Comparison of ENCODE assay signal across 8 cellular contexts in the genomic region with DNA sequence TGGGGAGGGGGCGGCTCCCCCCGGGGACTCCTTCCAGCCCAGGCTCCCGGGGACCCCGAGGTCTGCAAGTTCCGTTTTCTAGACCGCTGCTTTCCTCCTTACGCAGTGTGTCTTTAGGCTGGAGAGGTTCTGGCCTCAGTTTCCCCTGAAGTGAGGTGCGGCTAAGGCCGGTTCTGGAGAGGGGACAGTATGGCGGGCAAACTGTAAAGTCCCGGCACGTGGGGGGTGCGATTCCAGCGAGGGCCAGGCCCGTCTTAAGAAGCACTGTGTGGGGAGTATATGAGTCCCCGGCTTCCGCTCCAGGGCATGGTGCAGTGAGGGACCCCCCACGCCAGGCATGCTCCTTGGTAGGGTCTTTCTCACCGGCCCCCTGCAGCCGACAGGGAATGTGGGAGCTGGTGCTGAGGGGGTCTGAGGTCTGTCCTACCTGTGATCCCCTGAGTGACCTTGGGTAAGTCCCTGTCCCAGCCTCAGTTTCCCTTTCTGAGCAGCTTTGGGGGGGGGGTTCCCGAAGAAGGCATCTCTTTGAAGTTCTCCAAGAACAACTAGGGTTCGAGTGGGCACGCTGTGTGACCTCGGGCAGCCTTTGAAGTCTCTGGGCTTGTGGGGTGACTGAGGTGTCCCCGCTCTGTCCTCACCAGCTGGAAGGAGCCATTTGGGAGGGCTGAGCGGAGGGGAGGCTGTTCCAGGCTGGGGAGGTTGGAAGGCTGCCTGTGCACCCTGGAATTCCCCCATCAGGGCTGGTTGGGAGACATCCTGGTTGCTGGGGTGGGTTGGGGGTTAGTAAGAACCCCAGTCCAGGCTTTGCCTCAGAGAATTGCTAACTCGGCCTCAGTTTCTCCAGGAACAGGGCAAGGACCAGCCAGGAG. TPM values are rescaled to one million over a fixed set of nuclear protein-coding genes. Genes with fewer than 3 reads are reported as not detected.
DNase-seq lines count a peak whose midpoint lies in the region; ATAC-seq and TF ChIP-seq lines count a peak whose summit lies in the region.

No MANE protein-coding gene starts in this region.

- CTCF ChIA-PET in CD4-positive, alpha-beta T cell (lab: Charles Lee) = no interaction called here

- no peaks in the 10 kb centered on the region for H3K27me3 Mint-ChIP-seq in CD4-positive, alpha-beta T cell

- peak overlapping the region in 1 of 2 donors; percentile 32 for H3K9ac ChIP-seq in duodenal mucosa (ENCODE audit: low read depth in 1 of 2, low read length in 2 of 2)
- H3K9ac ChIP-seq in MM.1S (ENCODE audit: low read length) = no peak overlapping the region

- intact Hi-C loops in CD4-positive, alpha-beta T cell (cut with DNase I, micrococcal nuclease) = no loop called here

- H2AFZ ChIP-seq in MM.1S (ENCODE audit: low read length) = no peak overlapping the region

- TF ChIP-seq POLR2A in NB4 (IDR thresholded peaks at IDR 0.05; ENCODE audit: extremely low read depth, insufficient read length) = no peak

- H3K27ac ChIP-seq in CD4-positive, alpha-beta T cell (ENCODE audit: low read depth, low read length) = no peak overlapping the region
- H3K27ac ChIP-seq in duodenal mucosa (ENCODE audit: low read depth, low read length) (peak overlapping the region; percentile 14), neutrophil (peak overlapping the region; percentile 96), MM.1S (ENCODE audit: low read length) (no peak overlapping the region)

- H3K79me2 ChIP-seq in MM.1S (ENCODE audit: low read length) = no peaks in the 10 kb centered on the region

- no peaks in the 10 kb centered on the region for H3K9me3 ChIP-seq in CD4-positive, alpha-beta T cell (ENCODE audit: control insufficient read depth, low read length)
- H3K9me3 ChIP-seq in duodenal mucosa (ENCODE audit: control insufficient read depth in 1 of 2, low read length in 2 of 2) (no peaks in the 10 kb centered on the region), neutrophil (no peaks in the 10 kb centered on the region), MM.1S (replicated peaks; ENCODE audit: insufficient read depth, low read length) (no peaks in the 10 kb centered on the region)

- no peaks in the 10 kb centered on the region for H3K9me3 Mint-ChIP-seq in CD4-positive, alpha-beta T cell

- H3K4me3 Mint-ChIP-seq in CD4-positive, alpha-beta T cell = peak overlapping the region; percentile 83

- H3K4me1 Mint-ChIP-seq in CD4-positive, alpha-beta T cell (ENCODE audit: low read depth) = peaks cover 51% of the 10 kb centered on the region

- DNase-seq in CD4-positive, alpha-beta T cell = no peak
- no peak for DNase-seq in NB4 (ENCODE audit: low read depth)
- DNase-seq in H4 (ENCODE audit: low spot score) = no peak
- no peak for DNase-seq in NCI-H1105 treated with DMSO at 0.1 percent for 48 hours (lab: John Stamatoyannopoulos, UW)
- no peak for DNase-seq in DMS114 treated with DMSO at 0.1 percent for 48 hours (lab: John Stamatoyannopoulos, UW; ENCODE audit: unreplicated experiment)
- no peak for DNase-seq in MM.1S

- no peaks in the 10 kb centered on the region for H3F3A ChIP-seq in MM.1S (ENCODE audit: insufficient read depth, low read length)

- TF ChIP-seq CTCF in CD4-positive, alpha-beta T cell (IDR thresholded peaks at IDR 0.05) = no peak
- TF ChIP-seq CTCF in NB4 (IDR thresholded peaks at IDR 0.05; ENCODE audit: low read depth, low read length) (no peak), neutrophil (IDR thresholded peaks at IDR 0.05) (no peak), MM.1S (IDR thresholded peaks at IDR 0.05; ENCODE audit: low read length) (no peak)

- H3K36me3 ChIP-seq in duodenal mucosa (ENCODE audit: control insufficient read depth in 1 of 2, insufficient read depth in 2 of 2, low read length in 2 of 2) (no peaks in the 10 kb centered on the region), neutrophil (no peaks in the 10 kb centered on the region), MM.1S (replicated peaks; ENCODE audit: insufficient read depth, low read length) (no peaks in the 10 kb centered on the region)

- H4K20me1 ChIP-seq in MM.1S (ENCODE audit: insufficient read depth, low read length) = no peaks in the 10 kb centered on the region

- H3K4me3 ChIP-seq in NB4 (ENCODE audit: low read depth, low read length) (peak overlapping the region; percentile 47), duodenal mucosa (ENCODE audit: low read depth in 1 of 2, low read length in 2 of 2) (peak overlapping the region; percentile 51 to 79), neutrophil (ENCODE audit: low read depth in 1 of 2, low read length in 1 of 2) (peak overlapping the region; percentile 88 to 89), MM.1S (ENCODE audit: low read length) (no peak overlapping the region)

- H3K9me2 ChIP-seq in MM.1S (replicated peaks; ENCODE audit: insufficient read depth, low read length) = no peaks in the 10 kb centered on the region

- peak overlapping the region; percentile 70 for H3K27ac Mint-ChIP-seq in CD4-positive, alpha-beta T cell

- no peak overlapping the region for H3K4me2 ChIP-seq in MM.1S (ENCODE audit: low read depth, low read length)

- POLR2A ChIA-PET in CD4-positive, alpha-beta T cell (lab: Charles Lee) = no interaction called here

- H3K36me3 Mint-ChIP-seq in CD4-positive, alpha-beta T cell (ENCODE audit: low read depth) = no peaks in the 10 kb centered on the region

- no peak for ATAC-seq in CD4-positive, alpha-beta T cell (ENCODE audit: poor library complexity)

- peaks cover 16 to 34% of the 10 kb centered on the region in 2 donors for H3K4me1 ChIP-seq in duodenal mucosa (ENCODE audit: control insufficient read depth in 1 of 2, insufficient read depth in 2 of 2, low read length in 2 of 2)
- H3K4me1 ChIP-seq in neutrophil (ENCODE audit: control insufficient read depth in 1 of 2, insufficient read depth in 1 of 2, low read depth in 1 of 2, low read length in 1 of 2) = peaks cover 51 to 63% of the 10 kb centered on the region in 2 experiments
- H3K4me1 ChIP-seq in MM.1S (ENCODE audit: low read length) = no peaks in the 10 kb centered on the region

- no peaks in the 10 kb centered on the region for H3K27me3 ChIP-seq in CD4-positive, alpha-beta T cell (ENCODE audit: control insufficient read depth, insufficient read depth, low read length)
- H3K27me3 ChIP-seq in duodenal mucosa (ENCODE audit: control insufficient read depth in 1 of 2, insufficient read depth in 2 of 2, low read length in 2 of 2) (no peaks in the 10 kb centered on the region), neutrophil (no peaks in the 10 kb centered on the region), MM.1S (replicated peaks; ENCODE audit: insufficient read depth, low read length) (peaks cover 94% of the 10 kb centered on the region)

RNA-seq across cellular contexts. Expression of gene NFIC, which starts 1.4 kb away (rescaled TPM):
- 10 to 100 TPM; 22.1 to 22.2 TPM for total RNA-seq in CD4-positive, alpha-beta T cell
- total RNA-seq in H4 (2014; rRNA removed; shearing (Covaris generic)) = 19.8 and 20.0 TPM in 2 replicates

Comparison
In these comparisons a context has a peak if more than half of its experiments do, and no peak if none do; other contexts are left out.
1. H3K27ac ChIP-seq: peak in duodenal mucosa (single experiment) and neutrophil (single experiment); none in CD4-positive, alpha-beta T cell (single experiment) and MM.1S (single experiment).